Comparison of ENCODE assay signal across 8 cellular contexts in the genomic region with DNA sequence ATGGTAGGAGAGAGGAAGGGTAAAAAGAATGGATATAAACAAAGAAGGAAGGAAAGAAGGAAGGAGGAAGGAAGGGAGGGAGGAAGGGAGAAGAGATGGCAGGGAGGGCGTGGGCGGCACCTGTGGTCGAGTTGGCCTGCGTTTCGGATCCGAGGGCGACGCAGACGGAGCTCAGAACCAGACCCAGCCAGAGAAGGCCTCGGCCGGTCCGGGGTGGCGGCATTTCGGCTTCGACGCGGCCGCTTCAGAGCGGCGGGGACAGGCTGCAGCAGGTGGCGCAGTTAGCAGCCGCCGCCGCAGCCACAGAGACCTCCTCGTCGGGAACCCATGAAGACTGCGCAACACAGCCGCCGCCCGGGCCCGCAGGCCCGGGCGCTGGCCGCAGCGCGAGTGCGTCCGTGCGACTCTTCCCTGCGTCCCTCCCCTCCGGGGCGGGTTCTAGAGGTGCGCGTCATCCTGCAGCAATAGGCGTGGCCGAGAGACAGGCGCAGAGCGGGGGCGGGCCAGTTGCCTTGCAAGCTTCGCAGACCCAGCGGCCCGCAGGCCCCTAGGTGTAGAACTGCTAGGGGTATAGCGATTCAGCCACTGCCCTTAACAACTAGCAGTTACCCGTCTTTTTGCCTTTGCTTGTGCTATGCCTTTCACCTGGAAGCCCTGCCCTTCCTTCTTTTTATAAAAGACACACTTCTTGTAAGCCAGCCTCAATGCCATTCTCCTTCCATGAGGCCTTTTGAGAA. TPM values are rescaled to one million over a fixed set of nuclear protein-coding genes. Genes with fewer than 3 reads are reported as not detected.
DNase-seq lines count a peak whose midpoint lies in the region; ATAC-seq and TF ChIP-seq lines count a peak whose summit lies in the region.

Gene IDS, minus strand, starts transcription at position 392 of the 737 bp plus-strand sequence. Its CDS starts 169 bp downstream, at position 223.

- H3K27ac Mint-ChIP-seq in chondrocyte (ENCODE audit: unreplicated experiment) = peak within 1 kb of the TSS; percentile 89

- H3K4me3 Mint-ChIP-seq in chondrocyte (ENCODE audit: unreplicated experiment) = peak within 1 kb of the TSS; percentile 86

- DNase-seq in Ammon's horn (ENCODE audit: low spot score) (peak; percentile 93), NCI-H510A treated with DMSO at 0.1 percent for 48 hours (lab: John Stamatoyannopoulos, UW) (peak; percentile 76), chondrocyte (ENCODE audit: low spot score) (peak; percentile 96), kidney glomerular epithelial cell (lab: John Stamatoyannopoulos, UW) (peak; percentile 48)
- peak; percentile 68 for DNase-seq in activated CD4-positive, alpha-beta T cell treated with anti-CD3 and anti-CD28 coated beads for 24 hours (ENCODE audit: low read depth in 2 of 2)
- DNase-seq in stimulated activated CD4-positive, alpha-beta T cell treated with anti-CD3 and anti-CD28 coated beads, Interleukin-15, amount 100 ng/mL, for 48 hours (ENCODE audit: low read depth in 2 of 2) = peak; percentile 67 to 76

- H3K9me3 Mint-ChIP-seq in chondrocyte (ENCODE audit: low read depth) = peaks cover 3% of the 10 kb centered on the region

- peaks cover 4% of the 10 kb centered on the region for H3K36me3 Mint-ChIP-seq in chondrocyte (ENCODE audit: low read depth)

- no peak for TF ChIP-seq CTCF in chondrocyte (IDR thresholded peaks at IDR 0.05)

- H3K27me3 Mint-ChIP-seq in chondrocyte (ENCODE audit: low read depth) = no peaks in the 10 kb centered on the region

- TF ChIP-seq POLR2A in GM19099 (IDR thresholded peaks at IDR 0.05; ENCODE audit: extremely low read depth, insufficient read length, low read depth) = peak; percentile 92

- peak; percentile 58 for ATAC-seq in HG03378 (IDR thresholded peaks at IDR 0.05; ENCODE audit: unreplicated experiment)

- H3K4me1 Mint-ChIP-seq in chondrocyte (ENCODE audit: low read depth) = peaks cover 9% of the 10 kb centered on the region

RNA-seq across cellular contexts. Expression of gene IDS, which starts in this region (rescaled TPM):
- total RNA-seq in chondrocyte = 93.5 to 98.5 TPM (median 94.1 TPM) in 3 replicates

Comparison
In these comparisons a context has a peak if more than half of its experiments do, and no peak if none do; other contexts are left out.
1. Peak in every context shown above with its lines: DNase-seq and ATAC-seq.